Comparison of ENCODE assay signal across 1 cellular context in the genomic region with DNA sequence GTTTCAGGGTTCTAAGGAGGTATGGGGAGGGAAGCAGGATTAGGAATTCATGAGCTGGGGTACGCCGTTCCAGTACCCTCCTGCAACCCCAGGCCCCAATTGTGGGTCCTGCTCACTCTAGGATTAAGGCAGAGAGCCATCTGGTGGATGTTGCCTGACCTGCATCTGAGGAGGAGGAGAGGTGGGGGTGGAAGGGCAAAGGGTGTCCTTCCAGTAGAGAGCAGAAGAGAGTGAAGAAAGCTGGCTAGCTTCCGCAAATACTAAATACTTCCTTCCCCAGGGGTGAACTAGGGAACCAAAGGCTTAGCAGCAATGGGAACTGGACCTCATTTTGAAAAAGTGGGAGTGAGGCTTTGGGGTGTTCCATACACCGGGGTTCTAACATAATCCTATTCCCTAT.
TF ChIP-seq lines count a peak whose summit lies in the region.

No MANE protein-coding gene starts in this region.

TF ChIP-seq in GM12878, 131 proteins besides CTCF, POLR2A, EP300 and RAD21:
- TF ChIP-seq WRNIP1 (IDR thresholded peaks at IDR 0.05; ENCODE audit: borderline replicate concordance, low read depth, low read length) = 0 out of 2 replicates have a peak, but pooled peaks have one; percentile 34
- peak; percentile 32; the same call in 1 of the 2 replicates for TF ChIP-seq IKZF1 (conservative IDR thresholded peaks at IDR 0.05)
- TF ChIP-seq RUNX3 (IDR thresholded peaks at IDR 0.05; ENCODE audit: low read length) = 0 out of 2 replicates have a peak, but pooled peaks have one; percentile 16
- TF ChIP-seq ESRRA (IDR thresholded peaks at IDR 0.05; ENCODE audit: low read length) = peak; percentile 42; the same call in 1 of the 2 replicates
- TF ChIP-seq FOXM1 (IDR thresholded peaks at IDR 0.05; ENCODE audit: low read depth, low read length) = 0 out of 2 replicates have a peak, but pooled peaks have one; percentile 38
- no peak for TF ChIP-seq EED (IDR thresholded peaks at IDR 0.05; ENCODE audit: low read depth)
- TF ChIP-seq, protein P1, sequence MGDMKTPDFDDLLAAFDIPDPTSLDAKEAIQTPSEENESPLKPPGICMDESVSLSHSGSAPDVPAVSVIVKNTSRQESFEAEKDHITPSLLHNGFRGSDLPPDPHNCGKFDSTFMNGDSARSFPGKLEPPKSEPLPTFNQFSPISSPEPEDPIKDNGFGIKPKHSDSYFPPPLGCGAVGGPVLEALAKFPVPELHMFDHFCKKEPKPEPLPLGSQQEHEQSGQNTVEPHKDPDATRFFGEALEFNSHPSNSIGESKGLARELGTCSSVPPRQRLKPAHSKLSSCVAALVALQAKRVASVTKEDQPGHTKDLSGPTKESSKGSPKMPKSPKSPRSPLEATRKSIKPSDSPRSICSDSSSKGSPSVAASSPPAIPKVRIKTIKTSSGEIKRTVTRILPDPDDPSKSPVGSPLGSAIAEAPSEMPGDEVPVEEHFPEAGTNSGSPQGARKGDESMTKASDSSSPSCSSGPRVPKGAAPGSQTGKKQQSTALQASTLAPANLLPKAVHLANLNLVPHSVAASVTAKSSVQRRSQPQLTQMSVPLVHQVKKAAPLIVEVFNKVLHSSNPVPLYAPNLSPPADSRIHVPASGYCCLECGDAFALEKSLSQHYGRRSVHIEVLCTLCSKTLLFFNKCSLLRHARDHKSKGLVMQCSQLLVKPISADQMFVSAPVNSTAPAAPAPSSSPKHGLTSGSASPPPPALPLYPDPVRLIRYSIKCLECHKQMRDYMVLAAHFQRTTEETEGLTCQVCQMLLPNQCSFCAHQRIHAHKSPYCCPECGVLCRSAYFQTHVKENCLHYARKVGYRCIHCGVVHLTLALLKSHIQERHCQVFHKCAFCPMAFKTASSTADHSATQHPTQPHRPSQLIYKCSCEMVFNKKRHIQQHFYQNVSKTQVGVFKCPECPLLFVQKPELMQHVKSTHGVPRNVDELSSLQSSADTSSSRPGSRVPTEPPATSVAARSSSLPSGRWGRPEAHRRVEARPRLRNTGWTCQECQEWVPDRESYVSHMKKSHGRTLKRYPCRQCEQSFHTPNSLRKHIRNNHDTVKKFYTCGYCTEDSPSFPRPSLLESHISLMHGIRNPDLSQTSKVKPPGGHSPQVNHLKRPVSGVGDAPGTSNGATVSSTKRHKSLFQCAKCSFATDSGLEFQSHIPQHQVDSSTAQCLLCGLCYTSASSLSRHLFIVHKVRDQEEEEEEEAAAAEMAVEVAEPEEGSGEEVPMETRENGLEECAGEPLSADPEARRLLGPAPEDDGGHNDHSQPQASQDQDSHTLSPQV (IDR thresholded peaks at IDR 0.05) = peak; percentile 67; the same call in 1 of the 2 replicates
- TF ChIP-seq, protein P2, sequence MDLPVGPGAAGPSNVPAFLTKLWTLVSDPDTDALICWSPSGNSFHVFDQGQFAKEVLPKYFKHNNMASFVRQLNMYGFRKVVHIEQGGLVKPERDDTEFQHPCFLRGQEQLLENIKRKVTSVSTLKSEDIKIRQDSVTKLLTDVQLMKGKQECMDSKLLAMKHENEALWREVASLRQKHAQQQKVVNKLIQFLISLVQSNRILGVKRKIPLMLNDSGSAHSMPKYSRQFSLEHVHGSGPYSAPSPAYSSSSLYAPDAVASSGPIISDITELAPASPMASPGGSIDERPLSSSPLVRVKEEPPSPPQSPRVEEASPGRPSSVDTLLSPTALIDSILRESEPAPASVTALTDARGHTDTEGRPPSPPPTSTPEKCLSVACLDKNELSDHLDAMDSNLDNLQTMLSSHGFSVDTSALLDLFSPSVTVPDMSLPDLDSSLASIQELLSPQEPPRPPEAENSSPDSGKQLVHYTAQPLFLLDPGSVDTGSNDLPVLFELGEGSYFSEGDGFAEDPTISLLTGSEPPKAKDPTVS (IDR thresholded peaks at IDR 0.05; ENCODE audit: low read depth, low read length) = no peak
- TF ChIP-seq NFIC (IDR thresholded peaks at IDR 0.05; ENCODE audit: low read depth, low read length) = no peak
- 0 out of 2 replicates have a peak, but pooled peaks have one; percentile 44 for TF ChIP-seq SMARCA5 (IDR thresholded peaks at IDR 0.05)
- TF ChIP-seq CHD2 (IDR thresholded peaks at IDR 0.05; ENCODE audit: borderline replicate concordance, low read depth, low read length) = 0 out of 2 replicates have a peak, but pooled peaks have one; percentile 35
- no peak for TF ChIP-seq MTA3 (IDR thresholded peaks at IDR 0.05; ENCODE audit: borderline replicate concordance, low read length)
- peak; percentile 67 for TF ChIP-seq NR2C1 (IDR thresholded peaks at IDR 0.05)
- TF ChIP-seq YY1 (IDR thresholded peaks at IDR 0.05; ENCODE audit: low read depth, low read length) = peak; percentile 71
- peak in 1 of 2 experiments; percentile 68; a peak in 2 of 3 replicates for TF ChIP-seq EGR1 (IDR thresholded peaks at IDR 0.05; ENCODE audit: borderline replicate concordance in 1 of 2, low read depth in 2 of 2, low read length in 2 of 2)
- TF ChIP-seq SMC3 (IDR thresholded peaks at IDR 0.05; ENCODE audit: borderline replicate concordance, low read length) = peak; percentile 96
- TF ChIP-seq NR2F1 (conservative IDR thresholded peaks at IDR 0.05) = peak; percentile 42; the same call in 1 of the 2 replicates
- TF ChIP-seq, protein P3, sequence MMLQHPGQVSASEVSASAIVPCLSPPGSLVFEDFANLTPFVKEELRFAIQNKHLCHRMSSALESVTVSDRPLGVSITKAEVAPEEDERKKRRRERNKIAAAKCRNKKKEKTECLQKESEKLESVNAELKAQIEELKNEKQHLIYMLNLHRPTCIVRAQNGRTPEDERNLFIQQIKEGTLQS (IDR thresholded peaks at IDR 0.05; ENCODE audit: borderline replicate concordance, extremely low read depth, low read depth, low read length) = peak; percentile 1; the same call in 1 of the 2 replicates
- TF ChIP-seq NBN (IDR thresholded peaks at IDR 0.05) = peak; percentile 39; the same call in 1 of the 2 replicates
- TF ChIP-seq FOXK2 (IDR thresholded peaks at IDR 0.05) = no peak
